In genomic region chr4:74252933-74253332, GRCh38 we compare ENCODE assay signal across 36 cellular contexts. TPM values are rescaled to one million over a fixed set of nuclear protein-coding genes. Genes with fewer than 3 reads are reported as not detected.
"Had no signal": no experiment of that assay in that cellular context is flagged by ENCODE, and none has a peak within 500 bp of the region (broad histone marks: within the 10 kb centered on the region; RNA-seq: fewer than 3 reads in every experiment).

No MANE protein-coding gene starts in this region.

- ATAC-seq: activated CD8-positive, alpha-beta T cell treated with anti-CD3 and anti-CD28 coated beads for 36 hours; activated naive CD4-positive, alpha-beta T cell treated with anti-CD3 and anti-CD28 coated beads, Interleukin-2, amount 50 U/mL, for 72 hours; activated T-cell treated with anti-CD3 and anti-CD28 coated beads, Interleukin-2, amount 50 U/mL, for 4 hours; activated T-cell treated with anti-CD3 and anti-CD28 coated beads, Interleukin-2, amount 50 U/mL, for 72 hours; activated T-helper 17 cell treated with anti-CD3 and anti-CD28 coated beads, Interleukin-2, amount 50 U/mL, for 72 hours; body of pancreas had no signal

- DNase-seq: activated B cell treated with CpG ODN at 0.5 μM for 24 hours; activated CD4-positive, alpha-beta memory T cell treated with anti-CD3 and anti-CD28 coated beads for 36 hours; activated CD4-positive, alpha-beta T cell treated with anti-CD3 and anti-CD28 coated beads for 4 hours; activated CD4-positive, alpha-beta T cell treated with anti-CD3 and anti-CD28 coated beads, Interleukin-2, amount 10 ng/mL, durations not matched to agents 24 days and 14 days; activated CD4-positive, alpha-beta T cell treated with anti-CD3 and anti-CD28 coated beads, Interleukin-2, amount 50 U/mL, for 1 hour; activated CD4-positive, alpha-beta T cell treated with anti-CD3 and anti-CD28 coated beads, Interleukin-2, amount 50 U/mL, for 4 hours; activated CD4-positive, CD25-positive, alpha-beta regulatory T cell treated with anti-CD3 and anti-CD28 coated beads, Interleukin-2, amount 50 U/mL, for 72 hours; activated CD8-positive, alpha-beta memory T cell treated with anti-CD3 and anti-CD28 coated beads, Interleukin-2, amount 50 U/mL, for 4 hours; activated CD8-positive, alpha-beta T cell treated with anti-CD3 and anti-CD28 coated beads for 36 hours; activated effector memory CD4-positive, alpha-beta T cell treated with anti-CD3 and anti-CD28 coated beads, Interleukin-2, amount 50 U/mL, for 16 hours; activated gamma-delta T cell treated with Interleukin-2 at 50 U/mL for 16 hours; activated naive CD4-positive, alpha-beta T cell; activated naive CD4-positive, alpha-beta T cell treated with anti-CD3 and anti-CD28 coated beads for 36 hours; activated naive CD4-positive, alpha-beta T cell treated with anti-CD3 and anti-CD28 coated beads, Interleukin-2, amount 50 U/mL, for 16 hours; activated naive CD8-positive, alpha-beta T cell treated with anti-CD3 and anti-CD28 coated beads for 36 hours; activated T-cell treated with anti-CD3 and anti-CD28 coated beads for 4 hours; activated T-cell treated with anti-CD3 and anti-CD28 coated beads, Interleukin-2, amount 50 U/mL, for 1 hour; activated T-cell treated with anti-CD3 and anti-CD28 coated beads, Interleukin-2, amount 50 U/mL, for 4 hours; activated T-cell treated with anti-CD3 and anti-CD28 coated beads, Interleukin-2, amount 50 U/mL, for 72 hours; adrenal gland; amniotic stem cell; aorta; body of pancreas; brain microvascular endothelial cell; central memory CD4-positive, alpha-beta T cell; T-helper 1 cell; T-helper 2 cell; T-helper 9 cell had no signal

- H3K9me3 ChIP-seq: adrenal gland had no signal

- H3K4me1 ChIP-seq: adrenal gland, body of pancreas, breast epithelium had no signal

- H3K27me3 ChIP-seq: adrenal gland, body of pancreas, brain microvascular endothelial cell, breast epithelium had no signal

- FAIRE-seq: astrocyte had no signal

- H3K4me3 ChIP-seq: adrenal gland, body of pancreas, breast epithelium had no signal

- H3K27ac ChIP-seq: adrenal gland, body of pancreas, brain microvascular endothelial cell, breast epithelium, VCaP had no signal

- H3K36me3 ChIP-seq: adrenal gland, brain microvascular endothelial cell, breast epithelium had no signal

RNA-seq across cellular contexts. Expression of gene EPGN, which starts 55.3 kb away (rescaled TPM):
- total RNA-seq: activated B cell treated with CpG ODN at 0.5 μM for 24 hours; activated CD4-positive, alpha-beta memory T cell treated with anti-CD3 and anti-CD28 coated beads for 36 hours; activated CD4-positive, alpha-beta T cell treated with anti-CD3 and anti-CD28 coated beads, Interleukin-2, amount 10 ng/mL, durations not matched to agents 24 days and 14 days; activated CD8-positive, alpha-beta memory T cell treated with anti-CD3 and anti-CD28 coated beads for 36 hours; activated CD8-positive, alpha-beta T cell treated with anti-CD3 and anti-CD28 coated beads for 36 hours; activated naive CD4-positive, alpha-beta T cell treated with anti-CD3 and anti-CD28 coated beads for 36 hours; activated naive CD4-positive, alpha-beta T cell treated with anti-CD3 and anti-CD28 coated beads, Interleukin-2, amount 50 U/mL, for 72 hours; activated naive CD8-positive, alpha-beta T cell treated with anti-CD3 and anti-CD28 coated beads for 36 hours; activated T-helper 1 cell treated with anti-CD3 and anti-CD28 coated beads, Interleukin-12 subunit alpha, Interleukin-12 subunit beta, Interleukin-2, Interleukin-4 antibody, amounts not matched to agents 30 ng/mL and 10 ng/mL and 1 ng/mL, durations not matched to agents 14 hours and 24 hours and 36 hours; activated T-helper 17 cell treated with anti-CD3 and anti-CD28 coated beads, Interleukin-2, amount 50 U/mL, for 72 hours; body of pancreas; cardiac septum had no signal
